Comparison of ENCODE assay signal across 20 cellular contexts in the genomic region with DNA sequence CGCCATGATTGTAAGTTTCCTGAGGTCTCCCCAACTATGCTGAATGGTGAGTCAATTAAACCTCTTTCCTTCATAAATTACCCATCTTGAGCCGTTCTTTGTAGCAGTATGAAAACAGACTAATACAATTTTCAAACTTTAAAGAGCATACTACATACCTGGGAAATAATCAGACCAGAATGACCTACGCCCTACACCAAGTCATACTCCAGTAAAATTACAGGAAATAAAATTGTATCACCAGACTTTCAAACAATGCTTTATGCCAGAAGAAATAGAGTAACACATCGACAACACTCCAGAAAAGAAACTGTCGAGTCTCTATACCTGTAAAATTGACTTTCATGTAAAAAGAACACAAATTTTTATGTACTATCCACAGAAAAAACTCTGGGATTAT. TPM values are rescaled to one million over a fixed set of nuclear protein-coding genes. Genes with fewer than 3 reads are reported as not detected.
DNase-seq lines count a peak whose midpoint lies in the region; ATAC-seq and TF ChIP-seq lines count a peak whose summit lies in the region.
"Had no signal": no experiment of that assay in that cellular context is flagged by ENCODE, and none has a peak within 500 bp of the region (broad histone marks: within the 10 kb centered on the region; RNA-seq: fewer than 3 reads in every experiment).

No MANE protein-coding gene starts in this region.

- H3K9me3 ChIP-seq in skeletal muscle tissue (ENCODE audit: control insufficient read depth in 3 of 3, low read length in 3 of 3) (no peaks in the 10 kb centered on the region), transverse colon (no peaks in the 10 kb centered on the region)

- no peaks in the 10 kb centered on the region for H3K27me3 ChIP-seq in skeletal muscle tissue (ENCODE audit: control insufficient read depth in 3 of 3, insufficient read depth in 3 of 3, low read length in 3 of 3)
- no peaks in the 10 kb centered on the region for H3K27me3 ChIP-seq in transverse colon
- H3K27me3 ChIP-seq: BLaER1 treated with 17β-estradiol and CSF1 and Interleukin-3, amounts not matched to agents 10 nM and 100 nM had no signal

- H3K27ac Mint-ChIP-seq in natural killer cell treated with Interleukin-12 subunit alpha and Interleukin-12 subunit beta and Interleukin-15 and Interleukin-18, amount 100 ng/mL, for 72 hours = peak overlapping the region; percentile 23 to 69
- peak overlapping the region in 1 of 2 donors; percentile 39 for H3K27ac Mint-ChIP-seq in natural killer cell
- peak overlapping the region; percentile 94 for H3K27ac Mint-ChIP-seq in activated T-helper 17 cell treated with anti-CD3 and anti-CD28 coated beads, Interleukin-2, amount 50 U/mL, for 72 hours
- H3K27ac Mint-ChIP-seq: B cell; CD8-positive, alpha-beta T cell; HFFc6; IgD-negative memory B cell had no signal

- TF ChIP-seq EP300 in transverse colon (IDR thresholded peaks at IDR 0.05; ENCODE audit: low read depth) = no peak

- no peak for TF ChIP-seq CTCF in natural killer cell (IDR thresholded peaks at IDR 0.05)
- TF ChIP-seq CTCF in transverse colon (IDR thresholded peaks at IDR 0.05) = no peak

- peak overlapping the region; percentile 36 for H3K27ac ChIP-seq in skeletal muscle tissue (ENCODE audit: low read depth, low read length)
- peak overlapping the region in 3 of 4 donors; percentile 3 to 56 (median 38) for H3K27ac ChIP-seq in transverse colon
- H3K27ac ChIP-seq: BLaER1 treated with 17β-estradiol and CSF1 and Interleukin-3, amounts not matched to agents 10 nM and 100 nM; GM23248 had no signal

- H3K9me3 Mint-ChIP-seq in natural killer cell treated with Interleukin-12 subunit alpha and Interleukin-12 subunit beta and Interleukin-15 and Interleukin-18, amount 100 ng/mL, for 72 hours = no peaks in the 10 kb centered on the region
- H3K9me3 Mint-ChIP-seq in natural killer cell = no peaks in the 10 kb centered on the region
- H3K9me3 Mint-ChIP-seq in activated T-helper 17 cell treated with anti-CD3 and anti-CD28 coated beads, Interleukin-2, amount 50 U/mL, for 72 hours = no peaks in the 10 kb centered on the region
- H3K9me3 Mint-ChIP-seq: HFFc6 had no signal

- DNase-seq in natural killer cell treated with Interleukin-12 subunit alpha and Interleukin-12 subunit beta and Interleukin-15 and Interleukin-18, amount 100 ng/mL, for 72 hours (ENCODE audit: low spot score) = no peak
- DNase-seq in natural killer cell (no peak), transverse colon (no peak), G401 (ENCODE audit: low spot score) (no peak), amygdala (lab: John Stamatoyannopoulos, UW) (no peak)
- DNase-seq: 8988T; Calu3; CD8-positive, alpha-beta T cell; DMS79 treated with DMSO at 0.1 percent for 48 hours; GM23248; H7; HFFc6 had no signal

- TF ChIP-seq POLR2A in transverse colon (IDR thresholded peaks at IDR 0.05) = no peak

- peaks cover 45 to 55% of the 10 kb centered on the region in 2 donors for H3K4me1 Mint-ChIP-seq in natural killer cell treated with Interleukin-12 subunit alpha and Interleukin-12 subunit beta and Interleukin-15 and Interleukin-18, amount 100 ng/mL, for 72 hours (ENCODE audit: low read depth in 2 of 2)
- peaks cover 49 to 58% of the 10 kb centered on the region in 2 donors for H3K4me1 Mint-ChIP-seq in natural killer cell
- peaks cover 55% of the 10 kb centered on the region for H3K4me1 Mint-ChIP-seq in activated T-helper 17 cell treated with anti-CD3 and anti-CD28 coated beads, Interleukin-2, amount 50 U/mL, for 72 hours

- H3K36me3 Mint-ChIP-seq in natural killer cell treated with Interleukin-12 subunit alpha and Interleukin-12 subunit beta and Interleukin-15 and Interleukin-18, amount 100 ng/mL, for 72 hours = peaks cover 10% of the 10 kb centered on the region
- H3K36me3 Mint-ChIP-seq in natural killer cell = no peaks in the 10 kb centered on the region
- peaks cover 55% of the 10 kb centered on the region for H3K36me3 Mint-ChIP-seq in activated T-helper 17 cell treated with anti-CD3 and anti-CD28 coated beads, Interleukin-2, amount 50 U/mL, for 72 hours (ENCODE audit: low read depth)

- H3K9ac ChIP-seq in skeletal muscle tissue (ENCODE audit: low read depth in 1 of 3, low read length in 3 of 3) = no peak overlapping the region
- H3K9ac ChIP-seq: BLaER1 treated with 17β-estradiol and CSF1 and Interleukin-3, amounts not matched to agents 10 nM and 100 nM; GM23248 had no signal

- H3K4me1 ChIP-seq in skeletal muscle tissue (ENCODE audit: control insufficient read depth in 3 of 3, insufficient read depth in 3 of 3, low read length in 3 of 3) (peaks cover 14 to 17% (median 16%) of the 10 kb centered on the region in 3 donors), transverse colon (peaks cover 0 to 29% (median 7%) of the 10 kb centered on the region in 4 donors)

- no peak overlapping the region for H3K4me3 ChIP-seq in skeletal muscle tissue (ENCODE audit: low read length in 3 of 3)
- H3K4me3 ChIP-seq in transverse colon = no peak overlapping the region
- H3K4me3 ChIP-seq: BLaER1 treated with 17β-estradiol and CSF1 and Interleukin-3, amounts not matched to agents 10 nM and 100 nM; GM23248 had no signal

- 63 to 81% methylated on average over 3 to 5 of the region's 5 CpGs for WGBS in transverse colon (ENCODE audit: low coverage in 1 of 2), 2 donors

- H3K4me3 Mint-ChIP-seq in natural killer cell treated with Interleukin-12 subunit alpha and Interleukin-12 subunit beta and Interleukin-15 and Interleukin-18, amount 100 ng/mL, for 72 hours = no peak overlapping the region
- no peak overlapping the region for H3K4me3 Mint-ChIP-seq in natural killer cell
- peak overlapping the region; percentile 74 for H3K4me3 Mint-ChIP-seq in activated T-helper 17 cell treated with anti-CD3 and anti-CD28 coated beads, Interleukin-2, amount 50 U/mL, for 72 hours
- H3K4me3 Mint-ChIP-seq: B cell; CD8-positive, alpha-beta T cell; HFFc6; IgD-negative memory B cell had no signal

- in situ Hi-C loops in transverse colon (cut with MboI; ENCODE audit: low pct_ligation_motif_present in 1 of 4, low pct_unique_long_range_greater_than_20kb in 1 of 4, low sequenced_read_pairs in 3 of 4) (loop anchor here in 2 of 4 donors (25.0 kb wide), 1 partner anchor 911 kb away; no protein-coding TSS in a partner anchor), G401 (cut with HindIII; ENCODE audit: low sequenced_read_pairs) (no loop called here)

- intact Hi-C loops in natural killer cell (cut with micrococcal nuclease) = no loop called here
- intact Hi-C loops in transverse colon (cut with DNase I; ENCODE audit: low total_unique reads) = no loop called here

- no peak for ATAC-seq in natural killer cell treated with Interleukin-12 subunit alpha and Interleukin-12 subunit beta and Interleukin-15 and Interleukin-18, amount 100 ng/mL, for 72 hours
- no peak for ATAC-seq in natural killer cell
- ATAC-seq in activated T-helper 17 cell treated with anti-CD3 and anti-CD28 coated beads, Interleukin-2, amount 50 U/mL, for 72 hours (replicated peaks) = no peak
- no peak for ATAC-seq in HG03571 (IDR thresholded peaks at IDR 0.05; ENCODE audit: unreplicated experiment)
- ATAC-seq: CD8-positive, alpha-beta T cell; HCT116; HepG2 had no signal

- H3K36me3 ChIP-seq in skeletal muscle tissue (ENCODE audit: control insufficient read depth in 3 of 3, insufficient read depth in 3 of 3, low read length in 3 of 3) (no peaks in the 10 kb centered on the region), transverse colon (no peaks in the 10 kb centered on the region)

- H3K27me3 Mint-ChIP-seq in natural killer cell treated with Interleukin-12 subunit alpha and Interleukin-12 subunit beta and Interleukin-15 and Interleukin-18, amount 100 ng/mL, for 72 hours = no peaks in the 10 kb centered on the region
- H3K27me3 Mint-ChIP-seq in natural killer cell (ENCODE audit: low read depth in 2 of 2) = no peaks in the 10 kb centered on the region
- no peaks in the 10 kb centered on the region for H3K27me3 Mint-ChIP-seq in activated T-helper 17 cell treated with anti-CD3 and anti-CD28 coated beads, Interleukin-2, amount 50 U/mL, for 72 hours
- H3K27me3 Mint-ChIP-seq: B cell, IgD-negative memory B cell had no signal

RNA-seq across cellular contexts. Expression of a gene that starts 18.7 kb away (rescaled TPM):
- total RNA-seq in natural killer cell treated with Interleukin-12 subunit alpha and Interleukin-12 subunit beta and Interleukin-15 and Interleukin-18, amount 100 ng/mL, for 72 hours = 100 to 1,000 TPM; 108 to 200 TPM
- 10 to 100 TPM; 75.0 to 85.3 (median 80.0) TPM for total RNA-seq in natural killer cell
- 10 to 100 TPM; 56.1 to 87.8 TPM for total RNA-seq in activated T-helper 17 cell treated with anti-CD3 and anti-CD28 coated beads, Interleukin-2, amount 50 U/mL, for 72 hours
- total RNA-seq in skeletal muscle tissue = 35.0 TPM
- 100 to 1,000 TPM in 1 of 4 donors, 10 to 100 TPM in 3; 25.9 to 132 (median 67.0) TPM for total RNA-seq in transverse colon
- total RNA-seq in G401 (2014; rRNA removed; shearing (Covaris generic)) = 14.9 and 26.7 TPM in 2 replicates
